Comparison of ENCODE assay signal across 1 cellular context in genomic region chr11:73982990-73983763, GRCh38.
TF ChIP-seq lines count a peak whose summit lies in the region.

No MANE protein-coding gene starts in this region.

TF ChIP-seq in HepG2, 621 proteins besides CTCF, POLR2A, EP300 and RAD21 (continued from another document and continues in another):
- TF ChIP-seq ZKSCAN5 (CRISPR knock-in tag; IDR thresholded peaks at IDR 0.05) (no peak), JDP2 (CRISPR knock-in tag; IDR thresholded peaks at IDR 0.05; ENCODE audit: borderline replicate concordance) (no peak), ZNF570 (CRISPR knock-in tag; IDR thresholded peaks at IDR 0.05; ENCODE audit: borderline replicate concordance) (peak; percentile 94; the same call in 1 of the 2 replicates), GATAD2A (CRISPR knock-in tag; IDR thresholded peaks at IDR 0.05) (peak; percentile 63), TFAP4 (IDR thresholded peaks at IDR 0.05; ENCODE audit: borderline replicate concordance, low read depth) (peak; percentile 65; the same call in 1 of the 2 replicates), FOXA3 (CRISPR knock-in tag; IDR thresholded peaks at IDR 0.05) (peak; percentile 28; the same call in 1 of the 2 replicates), ZNF720 (CRISPR knock-in tag; IDR thresholded peaks at IDR 0.05) (0 out of 2 replicates have a peak, but pooled peaks have one; percentile 41), PREB (CRISPR knock-in tag; IDR thresholded peaks at IDR 0.05) (0 out of 2 replicates have a peak, but pooled peaks have one; percentile 33), SATB2 (CRISPR knock-in tag; IDR thresholded peaks at IDR 0.05) (peak; percentile 93; the same call in 1 of the 2 replicates), ZSCAN5A (CRISPR knock-in tag; IDR thresholded peaks at IDR 0.05; ENCODE audit: borderline replicate concordance) (no peak; the same call in 1 of the 2 replicates), THYN1 (CRISPR knock-in tag; IDR thresholded peaks at IDR 0.05; ENCODE audit: borderline replicate concordance, low read depth) (no peak), NFAT5 (CRISPR knock-in tag; IDR thresholded peaks at IDR 0.05) (peak; percentile 92; the same call in 1 of the 2 replicates), ZSCAN31 (CRISPR knock-in tag; IDR thresholded peaks at IDR 0.05; ENCODE audit: low read depth) (peak; percentile 65), SP5 (CRISPR knock-in tag; IDR thresholded peaks at IDR 0.05; ENCODE audit: borderline replicate concordance, low read depth) (peak; percentile 44; the same call in 1 of the 2 replicates), ZNF451 (CRISPR knock-in tag; IDR thresholded peaks at IDR 0.05) (no peak; the same call in none of the 2 replicates), GZF1 (CRISPR knock-in tag; IDR thresholded peaks at IDR 0.05) (0 out of 2 replicates have a peak, but pooled peaks have one; percentile 37), ZNF574 (CRISPR knock-in tag; IDR thresholded peaks at IDR 0.05) (peak; percentile 87), HBP1 (CRISPR knock-in tag; IDR thresholded peaks at IDR 0.05; ENCODE audit: low read depth) (0 out of 2 replicates have a peak, but pooled peaks have one; percentile 56), ZNF382 (CRISPR knock-in tag; IDR thresholded peaks at IDR 0.05; ENCODE audit: borderline replicate concordance) (no peak), IKZF4 (CRISPR knock-in tag; IDR thresholded peaks at IDR 0.05; ENCODE audit: borderline replicate concordance, low read depth, not compliant biosample characterization) (peak; percentile 21), ZNF777 (CRISPR knock-in tag; IDR thresholded peaks at IDR 0.05) (peak; percentile 42; the same call in 1 of the 2 replicates), NR1H2 (CRISPR knock-in tag; IDR thresholded peaks at IDR 0.05; ENCODE audit: borderline replicate concordance, low read depth) (peak; percentile 64; the same call in 1 of the 2 replicates), ZNF44 (CRISPR knock-in tag; IDR thresholded peaks at IDR 0.05) (peak; percentile 96), THAP11 (CRISPR knock-in tag; IDR thresholded peaks at IDR 0.05) (peak; percentile 46), ZNF512 (CRISPR knock-in tag; IDR thresholded peaks at IDR 0.05) (no peak; the same call in 1 of the 2 replicates), ZZZ3 (CRISPR knock-in tag; IDR thresholded peaks at IDR 0.05; ENCODE audit: borderline replicate concordance) (peak; percentile 86), ZNF30 (CRISPR knock-in tag; IDR thresholded peaks at IDR 0.05) (peak; percentile 88; the same call in 1 of the 2 replicates), ZNF576 (CRISPR knock-in tag; IDR thresholded peaks at IDR 0.05) (peak; percentile 94; the same call in 1 of the 2 replicates), TRIM22 (IDR thresholded peaks at IDR 0.05) (no peak), NONO (IDR thresholded peaks at IDR 0.05) (no peak), NONO (CRISPR knock-in tag; conservative IDR thresholded peaks at IDR 0.05) (peak; percentile 21; the same call in 1 of the 2 replicates), ERF (CRISPR knock-in tag; IDR thresholded peaks at IDR 0.05) (peak; percentile 83; the same call in 1 of the 2 replicates), EED (CRISPR knock-in tag; IDR thresholded peaks at IDR 0.05) (no peak; the same call in 1 of the 2 replicates), RAD51 (IDR thresholded peaks at IDR 0.05; ENCODE audit: borderline replicate concordance) (peak; percentile 15; the same call in 1 of the 2 replicates), PHB2 (IDR thresholded peaks at IDR 0.05; ENCODE audit: partially characterized antibody) (no peak), THAP9 (CRISPR knock-in tag; IDR thresholded peaks at IDR 0.05; ENCODE audit: borderline replicate concordance) (peak; percentile 69; the same call in 1 of the 2 replicates), CCAR2 (optimal IDR thresholded peaks at IDR 0.05; ENCODE audit: low read depth, low read length) (no peak), CENPT (CRISPR knock-in tag; IDR thresholded peaks at IDR 0.05; ENCODE audit: low read depth) (peak; percentile 91; the same call in 1 of the 2 replicates)
